ENCODE assay signal across 12 cellular contexts in the genomic region with DNA sequence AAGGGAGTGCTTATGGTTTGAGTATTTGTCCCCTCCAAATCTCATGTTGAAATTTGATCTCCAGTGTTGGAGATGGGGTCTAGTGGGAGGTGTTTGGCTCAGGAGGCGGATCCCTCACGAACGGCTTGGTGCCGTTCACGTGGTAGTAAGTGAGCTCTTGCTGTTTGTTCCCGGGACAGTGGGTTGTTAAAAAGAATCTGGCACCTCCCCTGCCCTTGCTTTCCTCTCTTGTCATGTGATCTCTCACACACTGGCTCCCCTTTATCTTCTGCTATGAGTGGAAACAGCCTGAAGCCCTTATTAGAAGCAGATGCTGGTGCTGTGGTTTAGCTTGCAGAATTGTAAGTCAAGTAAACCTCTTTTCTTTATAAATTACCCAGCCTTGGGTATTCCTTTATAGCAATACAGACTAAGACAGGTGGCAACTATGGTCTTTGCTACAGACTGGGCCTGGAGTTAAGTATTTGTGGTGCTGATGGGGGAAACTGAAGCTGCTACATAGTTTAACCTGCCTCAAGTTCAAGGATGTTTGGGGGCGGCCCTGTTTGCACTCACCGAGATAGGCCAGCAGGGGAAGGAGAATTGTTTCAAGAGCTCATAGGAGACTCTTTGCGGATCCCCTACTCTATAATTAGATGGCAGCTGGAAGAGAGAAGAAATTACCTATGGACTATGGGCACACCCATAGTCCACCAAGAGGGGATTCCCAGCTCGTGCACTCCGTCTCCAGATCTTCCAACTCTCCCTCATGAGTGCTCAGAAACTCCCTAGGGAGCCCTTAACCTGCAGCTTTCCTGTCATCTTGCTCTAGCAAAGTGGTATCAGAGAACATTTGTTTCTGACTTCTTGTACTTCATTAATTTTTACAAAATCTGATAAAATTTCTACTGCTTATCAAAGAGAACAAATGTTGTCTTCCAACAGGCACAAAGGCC.
A peak's percentile ranks its signal among the peaks of the same experiment; 100 is the strongest.
DNase-seq lines count a peak whose midpoint lies in the region; ATAC-seq and TF ChIP-seq lines count a peak whose summit lies in the region.
"Had no signal": no experiment of that assay in that cellular context is flagged by ENCODE, and none has a peak within 500 bp of the region (broad histone marks: within the 10 kb centered on the region; RNA-seq: fewer than 3 reads in every experiment).

No MANE protein-coding gene starts in this region.

- H3K27ac ChIP-seq in CD8-positive, alpha-beta T cell (ENCODE audit: low read depth, low read length), result no peak overlapping the region
- H3K27ac ChIP-seq: BLaER1, neutrophil had no signal

- no peak for ATAC-seq in GM21529 (IDR thresholded peaks at IDR 0.05; ENCODE audit: unreplicated experiment)
- no peak for ATAC-seq in CD8-positive, alpha-beta T cell
- ATAC-seq in GM18907 (IDR thresholded peaks at IDR 0.05; ENCODE audit: unreplicated experiment), result no peak
- ATAC-seq: GM12878; stimulated activated memory B cell treated with anti-CD40 and anti-IgM and Interleukin-4, amounts not matched to agents 10 μg/mL and 1 μg/mL and 100 μg/mL, for 72 hours had no signal

- DNase-seq in DMS153 (lab: John Stamatoyannopoulos, UW), result peak; percentile 44
- peak; percentile 12 for DNase-seq in NCI-H1092 treated with DMSO at 0.1 percent for 48 hours (lab: John Stamatoyannopoulos, UW)
- peak; percentile 96 for DNase-seq in NCI-H69 (lab: John Stamatoyannopoulos, UW)
- no peak for DNase-seq in CD8-positive, alpha-beta T cell
- DNase-seq in Caco-2, result no peak

- H3K9me3 ChIP-seq in iPS-15b (ENCODE audit: control insufficient read depth, insufficient read depth, low read length), result no peaks in the 10 kb centered on the region
- no peaks in the 10 kb centered on the region for H3K9me3 ChIP-seq in CD8-positive, alpha-beta T cell (ENCODE audit: low read length)
- H3K9me3 ChIP-seq in Caco-2, result no peaks in the 10 kb centered on the region
- H3K9me3 ChIP-seq: BLaER1, neutrophil had no signal

- intact Hi-C loops in CD8-positive, alpha-beta T cell (cut with DNase I, micrococcal nuclease), result no loop called here
- intact Hi-C loops in Caco-2 (cut with micrococcal nuclease; ENCODE audit: unreplicated experiment), result no loop called here

- no peaks in the 10 kb centered on the region for H3K27me3 ChIP-seq in iPS-15b (ENCODE audit: control insufficient read depth, insufficient read depth, low read length)
- peaks cover 6% of the 10 kb centered on the region for H3K27me3 ChIP-seq in CD8-positive, alpha-beta T cell (ENCODE audit: insufficient read depth, low read length)
- H3K27me3 ChIP-seq in Caco-2 (replicated peaks; ENCODE audit: control insufficient read depth, insufficient read depth, low read length), result no peaks in the 10 kb centered on the region
- H3K27me3 ChIP-seq: BLaER1, neutrophil had no signal

- H3K27me3 Mint-ChIP-seq in CD8-positive, alpha-beta T cell (ENCODE audit: low read depth), result no peaks in the 10 kb centered on the region
- H3K27me3 Mint-ChIP-seq in Caco-2 (ENCODE audit: insufficient read depth, unreplicated experiment), result peaks cover 5% of the 10 kb centered on the region
- H3K27me3 Mint-ChIP-seq: stimulated activated memory B cell treated with anti-CD40 and anti-IgM and Interleukin-4, amounts not matched to agents 10 μg/mL and 1 μg/mL and 100 μg/mL, for 72 hours had no signal

- H3K4me3 ChIP-seq in iPS-15b (ENCODE audit: low read depth, low read length) (peak overlapping the region; percentile 50), Caco-2 (ENCODE audit: low read depth, low read length) (no peak overlapping the region)
- no peak overlapping the region for H3K4me3 ChIP-seq in CD8-positive, alpha-beta T cell (ENCODE audit: low read depth, low read length)
- H3K4me3 ChIP-seq: BLaER1, GM12878 had no signal

- TF ChIP-seq CTCF in CD8-positive, alpha-beta T cell (IDR thresholded peaks at IDR 0.05), result no peak
- no peak for TF ChIP-seq CTCF in Caco-2 (IDR thresholded peaks at IDR 0.05; ENCODE audit: insufficient read depth in 1 of 2, low read depth in 1 of 2, low read length in 1 of 2, severe bottlenecking in 1 of 2, unreplicated experiment in 1 of 2)

- no peak overlapping the region for H3K27ac Mint-ChIP-seq in CD8-positive, alpha-beta T cell
- H3K27ac Mint-ChIP-seq in Caco-2 (ENCODE audit: unreplicated experiment), result no peak overlapping the region
- H3K27ac Mint-ChIP-seq: stimulated activated memory B cell treated with anti-CD40 and anti-IgM and Interleukin-4, amounts not matched to agents 10 μg/mL and 1 μg/mL and 100 μg/mL, for 72 hours had no signal

- no peaks in the 10 kb centered on the region for H3K36me3 ChIP-seq in iPS-15b (ENCODE audit: control insufficient read depth, insufficient read depth, low read length)
- H3K36me3 ChIP-seq in CD8-positive, alpha-beta T cell (ENCODE audit: insufficient read depth, low read length), result no peaks in the 10 kb centered on the region
- no peaks in the 10 kb centered on the region for H3K36me3 ChIP-seq in Caco-2 (ENCODE audit: control insufficient read depth, insufficient read depth, low read length)
- H3K36me3 ChIP-seq: BLaER1, neutrophil had no signal

- BruUV-seq in Caco-2 (replicated peaks; lab: Mats Ljungman, UMichigan), result no TSS peak

- no peaks in the 10 kb centered on the region for H3K9me3 Mint-ChIP-seq in CD8-positive, alpha-beta T cell
- no peaks in the 10 kb centered on the region for H3K9me3 Mint-ChIP-seq in Caco-2 (ENCODE audit: unreplicated experiment)

- CTCF ChIA-PET in CD8-positive, alpha-beta T cell (lab: Charles Lee), result no interaction called here
- CTCF ChIA-PET in Caco-2 (lab: Charles Lee), result no interaction called here

- H3K4me1 Mint-ChIP-seq in CD8-positive, alpha-beta T cell (ENCODE audit: low read depth), result no peaks in the 10 kb centered on the region
- no peaks in the 10 kb centered on the region for H3K4me1 Mint-ChIP-seq in Caco-2 (ENCODE audit: low read depth, unreplicated experiment)
- H3K4me1 Mint-ChIP-seq: stimulated activated memory B cell treated with anti-CD40 and anti-IgM and Interleukin-4, amounts not matched to agents 10 μg/mL and 1 μg/mL and 100 μg/mL, for 72 hours had no signal

- no peaks in the 10 kb centered on the region for H3K36me3 Mint-ChIP-seq in CD8-positive, alpha-beta T cell
- H3K36me3 Mint-ChIP-seq in Caco-2 (ENCODE audit: insufficient read depth, unreplicated experiment), result no peaks in the 10 kb centered on the region
- H3K36me3 Mint-ChIP-seq: stimulated activated memory B cell treated with anti-CD40 and anti-IgM and Interleukin-4, amounts not matched to agents 10 μg/mL and 1 μg/mL and 100 μg/mL, for 72 hours had no signal

- H3K4me1 ChIP-seq in iPS-15b (ENCODE audit: control insufficient read depth, insufficient read depth, low read length) (peaks cover 3% of the 10 kb centered on the region), Caco-2 (no peaks in the 10 kb centered on the region)
- H3K4me1 ChIP-seq in CD8-positive, alpha-beta T cell (ENCODE audit: insufficient read depth, low read length), result no peaks in the 10 kb centered on the region

- no peak overlapping the region for H3K9ac ChIP-seq in iPS-15b (ENCODE audit: low read depth, low read length)
- H3K9ac ChIP-seq: BLaER1 had no signal

- POLR2A ChIA-PET in CD8-positive, alpha-beta T cell (lab: Charles Lee), result no interaction called here
- POLR2A ChIA-PET in Caco-2 (lab: Charles Lee), result no interaction called here

- H3K4me3 Mint-ChIP-seq in CD8-positive, alpha-beta T cell, result no peak overlapping the region
- no peak overlapping the region for H3K4me3 Mint-ChIP-seq in Caco-2 (ENCODE audit: unreplicated experiment)
- H3K4me3 Mint-ChIP-seq: stimulated activated memory B cell treated with anti-CD40 and anti-IgM and Interleukin-4, amounts not matched to agents 10 μg/mL and 1 μg/mL and 100 μg/mL, for 72 hours had no signal

Comparison
In these comparisons a context has a peak if more than half of its experiments do, and no peak if none do; other contexts are left out.
1. DNase-seq: peak in DMS153 (single experiment), NCI-H1092 treated with DMSO at 0.1 percent for 48 hours (single experiment) and NCI-H69 (single experiment); none in CD8-positive, alpha-beta T cell (0 of 7) and Caco-2 (0 of 2).